ENCODE assay signal across 8 cellular contexts in the genomic region with DNA sequence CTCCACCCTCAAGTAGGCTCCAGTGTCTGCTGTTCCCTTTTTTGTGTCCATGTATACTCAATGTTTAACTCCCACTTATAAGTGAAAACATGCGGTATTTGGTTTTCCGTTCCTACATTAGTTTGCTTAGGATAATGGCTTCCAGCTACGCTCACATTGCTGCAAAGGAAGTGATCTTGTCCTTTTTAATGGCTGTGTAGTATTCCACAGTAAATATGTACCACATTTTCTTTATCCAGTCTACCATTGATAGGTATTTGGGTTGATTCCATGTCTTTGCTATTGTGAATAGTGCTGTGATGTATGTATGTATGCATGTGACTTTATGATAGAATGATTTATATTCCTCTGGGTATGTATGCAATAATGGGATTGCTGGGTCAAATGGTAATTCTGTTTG.
"Had no signal": no experiment of that assay in that cellular context is flagged by ENCODE, and none has a peak within 500 bp of the region (broad histone marks: within the 10 kb centered on the region; RNA-seq: fewer than 3 reads in every experiment).

No MANE protein-coding gene starts in this region.

- H3K4me2 ChIP-seq: KMS-11 had no signal

- H3K4me1 Mint-ChIP-seq: IgD-negative memory B cell had no signal

- H3K27ac ChIP-seq: HL-60, KMS-11 had no signal

- H3K4me3 Mint-ChIP-seq: IgD-negative memory B cell had no signal

- H3K36me3 Mint-ChIP-seq: IgD-negative memory B cell had no signal

- H3K27ac Mint-ChIP-seq: IgD-negative memory B cell had no signal

- ATAC-seq: HepG2 had no signal

- FAIRE-seq: HepG2, HTR-8/SVneo had no signal

- H3K9ac ChIP-seq: KMS-11 had no signal

- DNase-seq: IMR-90, KBM-7, KG1 had no signal
